In genomic region chr16:46970089-46970488, GRCh38 we compare ENCODE assay signal across 15 cellular contexts. TPM values are rescaled to one million over a fixed set of nuclear protein-coding genes. Genes with fewer than 3 reads are reported as not detected.
DNase-seq lines count a peak whose midpoint lies in the region; ATAC-seq, FAIRE-seq and TF ChIP-seq lines count a peak whose summit lies in the region.
"Had no signal": no experiment of that assay in that cellular context is flagged by ENCODE, and none has a peak within 500 bp of the region (broad histone marks: within the 10 kb centered on the region; RNA-seq: fewer than 3 reads in every experiment).

No MANE protein-coding gene starts in this region.

- peak overlapping the region; percentile 47 for H3K4me2 ChIP-seq in HepG2 (ENCODE audit: low read depth, low read length)

- peaks cover 43% of the 10 kb centered on the region for H4K20me1 ChIP-seq in HepG2 (ENCODE audit: insufficient read depth, low read length)

- H3K36me3 Mint-ChIP-seq in activated naive CD8-positive, alpha-beta T cell treated with anti-CD3 and anti-CD28 coated beads for 36 hours: peaks cover 43% of the 10 kb centered on the region

- DNase-seq in Right ventricle myocardium superior (peak; percentile 71), right atrium auricular region (ENCODE audit: low spot score) (no peak), HepG2 (ENCODE audit: low spot score) (peak; percentile 79), H54 (ENCODE audit: insufficient read length, low spot score) (no peak), AG08395 (ENCODE audit: low spot score) (no peak)
- no peak for DNase-seq in activated naive CD8-positive, alpha-beta T cell treated with anti-CD3 and anti-CD28 coated beads for 36 hours
- DNase-seq: activated CD4-positive, alpha-beta T cell treated with anti-CD3 and anti-CD28 coated beads, Interleukin-2, amount 50 U/mL, for 4 hours; activated naive CD4-positive, alpha-beta T cell; erythroblast; NCI-H446 treated with DMSO at 0.1 percent for 48 hours; stimulated activated CD4-positive, alpha-beta T cell treated with anti-CD3 and anti-CD28 coated beads, Interleukin-1b, Interleukin-23, amount 100 ng/mL, for 48 hours had no signal

- peaks cover 56% of the 10 kb centered on the region for H3K79me2 ChIP-seq in HepG2 (ENCODE audit: insufficient read depth, low read length)

- no peaks in the 10 kb centered on the region for H3K27me3 Mint-ChIP-seq in activated naive CD8-positive, alpha-beta T cell treated with anti-CD3 and anti-CD28 coated beads for 36 hours

- no peaks in the 10 kb centered on the region for H3K9me3 Mint-ChIP-seq in activated naive CD8-positive, alpha-beta T cell treated with anti-CD3 and anti-CD28 coated beads for 36 hours
- H3K9me3 Mint-ChIP-seq: T-helper 1 cell treated with Interleukin-12 subunit alpha and Interleukin-12 subunit beta and Interleukin-4 antibody, amounts not matched to agents 30 μg/mL and 1 μg/mL, for 36 hours had no signal

- peaks cover 39% of the 10 kb centered on the region for H3K36me3 ChIP-seq in right atrium auricular region
- H3K36me3 ChIP-seq in HepG2 (replicated peaks in 1 of 2; ENCODE audit: control insufficient read depth in 1 of 2, insufficient read depth in 2 of 2, low read length in 2 of 2): peaks cover 20 to 48% of the 10 kb centered on the region in 2 experiments

- H3K9ac ChIP-seq in HepG2 (ENCODE audit: insufficient read depth, low read depth, low read length): no peak overlapping the region; the same call in 1 of the 2 replicates

- H3K27ac Mint-ChIP-seq in activated naive CD8-positive, alpha-beta T cell treated with anti-CD3 and anti-CD28 coated beads for 36 hours: no peak overlapping the region
- H3K27ac Mint-ChIP-seq: T-helper 1 cell treated with Interleukin-12 subunit alpha and Interleukin-12 subunit beta and Interleukin-4 antibody, amounts not matched to agents 30 μg/mL and 1 μg/mL, for 36 hours had no signal

- in situ Hi-C loops in HepG2 (cut with HindIII; ENCODE audit: extremely low pct_ligation_motif_present, low pct_unique_long_range_greater_than_20kb): no loop called here

- CTCF ChIA-PET in HepG2 (lab: Yijun Ruan, JAX; ENCODE audit: low intra/inter-chr PET ratio, low total read pairs): no interaction called here

- H3K27ac ChIP-seq in right atrium auricular region (peak overlapping the region in 1 of 2 donors; percentile 7), HepG2 (ENCODE audit: extremely low read length, insufficient read depth, low read length) (peak overlapping the region; percentile 17)
- H3K27ac ChIP-seq: HL-60 had no signal

- H3K4me3 Mint-ChIP-seq in activated naive CD8-positive, alpha-beta T cell treated with anti-CD3 and anti-CD28 coated beads for 36 hours: peak overlapping the region; percentile 45

- TF ChIP-seq POLR2A in HepG2 (IDR thresholded peaks at IDR 0.05; ENCODE audit: insufficient read depth in 1 of 2, low read depth in 2 of 2, low read length in 2 of 2) (no peak), H54 (IDR thresholded peaks at IDR 0.05; ENCODE audit: low read depth, low read length) (no peak)

- no peak overlapping the region for H2AFZ ChIP-seq in HepG2 (ENCODE audit: low read length)

- no peaks in the 10 kb centered on the region for H3K9me3 ChIP-seq in right atrium auricular region
- H3K9me3 ChIP-seq in HepG2 (ENCODE audit: low read length): no peaks in the 10 kb centered on the region

- intact Hi-C loops in Right ventricle myocardium superior (cut with DNase I): no loop called here
- intact Hi-C loops in HepG2 (cut with micrococcal nuclease; ENCODE audit: unreplicated experiment): loop anchor here (5.0 kb wide), 1 partner anchor 138 kb away; the partner anchor contains the start of gene C16orf87

- no peak for TF ChIP-seq EP300 in HepG2 (IDR thresholded peaks at IDR 0.05; ENCODE audit: low read depth in 2 of 2, low read length in 2 of 2)
- TF ChIP-seq EP300 in HepG2 (CRISPR knock-in tag; IDR thresholded peaks at IDR 0.05; ENCODE audit: borderline replicate concordance): no peak

- no peak for TF ChIP-seq RAD21 in HepG2 (CRISPR knock-in tag; IDR thresholded peaks at IDR 0.05)

- H3K4me1 ChIP-seq in right atrium auricular region: peaks cover 0 to 47% of the 10 kb centered on the region in 2 donors
- peaks cover 54% of the 10 kb centered on the region for H3K4me1 ChIP-seq in HepG2 (ENCODE audit: insufficient read depth, low read length)

- WGBS in HepG2 (ENCODE audit: low lambda C conversion rate): 83% methylated on average over 2 of the region's 2 CpGs

- BruUV-seq in HepG2 (replicated peaks; lab: Mats Ljungman, UMichigan): no TSS peak

- FAIRE-seq in HepG2 (lab: Jason Lieb, UNC): peak; percentile 48
- FAIRE-seq in H54 (lab: Jason Lieb, UNC): no peak

- H3K4me1 Mint-ChIP-seq in activated naive CD8-positive, alpha-beta T cell treated with anti-CD3 and anti-CD28 coated beads for 36 hours: peaks cover 43% of the 10 kb centered on the region

- H3K27me3 ChIP-seq in right atrium auricular region (no peaks in the 10 kb centered on the region), HepG2 (ENCODE audit: control insufficient read depth in 1 of 2, insufficient read depth in 2 of 2, low read length in 2 of 2) (no peaks in the 10 kb centered on the region; a peak in 1 of 5 replicates)

- no peak for TF ChIP-seq CTCF in right atrium auricular region (IDR thresholded peaks at IDR 0.05)
- no peak for TF ChIP-seq CTCF in HepG2 (CRISPR knock-in tag; IDR thresholded peaks at IDR 0.05)

- H3K4me3 ChIP-seq in right atrium auricular region: no peak overlapping the region
- peak overlapping the region in 1 of 3 experiments; percentile 12; a peak in 1 of 6 replicates for H3K4me3 ChIP-seq in HepG2 (replicated peaks in 1 of 3; ENCODE audit: insufficient read depth in 1 of 3, low read depth in 2 of 3, low read length in 3 of 3)

- ATAC-seq in Right ventricle myocardium superior (ENCODE audit: poor library complexity) (peak; percentile 73), HepG2 (peak; percentile 64), HG02763 (IDR thresholded peaks at IDR 0.05; ENCODE audit: unreplicated experiment) (no peak), HG03520 (IDR thresholded peaks at IDR 0.05; ENCODE audit: unreplicated experiment) (no peak)

- POLR2A ChIA-PET in HepG2 (lab: Yijun Ruan, JAX): interaction anchor here (1.0 to 1.8 kb wide), 3 partner anchors 21 to 1195 kb away, joined by 3 to 8 read pairs (median 3); no protein-coding TSS in a partner anchor

TF ChIP-seq in HepG2, 621 proteins besides CTCF, POLR2A, EP300 and RAD21 (continues in another document):
- TF ChIP-seq NR2F6 (IDR thresholded peaks at IDR 0.05): peak; percentile 68
- TF ChIP-seq NR2F6 (CRISPR knock-in tag; IDR thresholded peaks at IDR 0.05): peak; percentile 85
- TF ChIP-seq ZMYM4 (CRISPR knock-in tag; IDR thresholded peaks at IDR 0.05): 0 out of 2 replicates have a peak, but pooled peaks have one; percentile 26
- TF ChIP-seq IRF2 (CRISPR knock-in tag; IDR thresholded peaks at IDR 0.05): 0 out of 2 replicates have a peak, but pooled peaks have one; percentile 44
- peak in 1 of 2 experiments; percentile 70; a peak in 2 of 4 replicates for TF ChIP-seq NR2F1 (CRISPR knock-in tag; IDR thresholded peaks at IDR 0.05)
- no peak for TF ChIP-seq ZNF737 (CRISPR knock-in tag; IDR thresholded peaks at IDR 0.05; ENCODE audit: borderline replicate concordance)
- TF ChIP-seq ZNF816 (CRISPR knock-in tag; IDR thresholded peaks at IDR 0.05; ENCODE audit: borderline replicate concordance): no peak
- TF ChIP-seq MIXL1 (CRISPR knock-in tag; IDR thresholded peaks at IDR 0.05): peak; percentile 8; the same call in 1 of the 2 replicates
- peak; percentile 57; the same call in 1 of the 3 replicates for TF ChIP-seq MXI1 (IDR thresholded peaks at IDR 0.05; ENCODE audit: borderline replicate concordance, low read depth, low read length)
- TF ChIP-seq ZNF562 (CRISPR knock-in tag; IDR thresholded peaks at IDR 0.05; ENCODE audit: borderline replicate concordance): no peak
- TF ChIP-seq RFX1 (IDR thresholded peaks at IDR 0.05): peak; percentile 38; the same call in 1 of the 2 replicates
- peak; percentile 42; the same call in 1 of the 2 replicates for TF ChIP-seq NR2C2 (CRISPR knock-in tag; IDR thresholded peaks at IDR 0.05; ENCODE audit: borderline replicate concordance)

RNA-seq across cellular contexts. Expression of gene DNAJA2, which starts 3.4 kb away (rescaled TPM):
- total RNA-seq in Right ventricle myocardium superior (90.0 TPM), right atrium auricular region (10 to 100 TPM; 50.6 to 74.0 TPM), HepG2 (2016; rRNA removed; fragmentation: Illumina TruSeq; extraction: Trizol) (176 and 181 TPM in 2 replicates)
- total RNA-seq in activated naive CD8-positive, alpha-beta T cell treated with anti-CD3 and anti-CD28 coated beads for 36 hours: 100 to 1,000 TPM; 104 TPM
- total RNA-seq in HepG2 (2016; cell fraction: cytosol; rRNA removed; fragmentation: Illumina TruSeq; extraction: Trizol; ENCODE audit: low read depth): 47.3 and 50.8 TPM in 2 replicates
- 176 and 177 TPM in 2 replicates for total RNA-seq in HepG2 (2016; cell fraction: insoluble cytoplasmic fraction; rRNA removed; fragmentation: Illumina TruSeq; extraction: Trizol)
- total RNA-seq in HepG2 (2016; cell fraction: membrane; rRNA removed; fragmentation: Illumina TruSeq; extraction: Trizol): 92.5 and 108 TPM in 2 replicates
- total RNA-seq in HepG2 (2016; cell fraction: nucleus; rRNA removed; fragmentation: Illumina TruSeq; extraction: Trizol): 65.1 and 73.4 TPM in 2 replicates
- polyA plus RNA-seq in HepG2 (2011; rRNA removed): 22.0 and 25.4 TPM in 2 replicates
- polyA plus RNA-seq in HepG2 (2011; cell fraction: cytosol; rRNA removed): 10.6 and 19.4 TPM in 2 replicates
- polyA plus RNA-seq in HepG2 (2011; cell fraction: nucleus; rRNA removed): 9.5 and 13.3 TPM in 2 replicates
- 107 and 109 TPM in 2 replicates for polyA plus RNA-seq in HepG2 (2012)
- polyA plus RNA-seq in HepG2 (2016; cell fraction: cytosol; fragmentation: Illumina TruSeq; extraction: Trizol; ENCODE audit: low read depth): 27.5 and 27.6 TPM in 2 replicates
- polyA plus RNA-seq in HepG2 (2016; cell fraction: insoluble cytoplasmic fraction; fragmentation: Illumina TruSeq; extraction: Trizol; ENCODE audit: low read depth): 139 and 148 TPM in 2 replicates
- polyA plus RNA-seq in HepG2 (2016; cell fraction: membrane; fragmentation: Illumina TruSeq; extraction: Trizol; ENCODE audit: low read depth): 41.2 and 43.1 TPM in 2 replicates
- 78.3 and 82.7 TPM in 2 replicates for polyA plus RNA-seq in HepG2 (2016; cell fraction: nucleus; fragmentation: Illumina TruSeq; extraction: Trizol; ENCODE audit: insufficient read depth, low read depth)
- 17.9 and 28.5 TPM in 2 replicates for polyA minus RNA-seq in HepG2 (2011; rRNA and poly(A)+ RNA removed; ENCODE audit: low replicate concordance)
- 57.4 and 64.5 TPM in 2 replicates for polyA minus RNA-seq in HepG2 (2011; cell fraction: cytosol; rRNA and poly(A)+ RNA removed)
- 42.6 and 54.6 TPM in 2 replicates for polyA minus RNA-seq in HepG2 (2011; cell fraction: nucleus; rRNA and poly(A)+ RNA removed)

Comparison
In these comparisons a context has a peak if more than half of its experiments do, and no peak if none do; other contexts are left out.
1. DNase-seq: peak in Right ventricle myocardium superior (single experiment) and HepG2 (single experiment); none in right atrium auricular region (single experiment), activated naive CD8-positive, alpha-beta T cell treated with anti-CD3 and anti-CD28 coated beads for 36 hours (single experiment), H54 (single experiment) and AG08395 (single experiment).
2. ATAC-seq: peak in Right ventricle myocardium superior (single experiment) and HepG2 (single experiment); none in HG02763 (single experiment) and HG03520 (single experiment).